19 cellular contexts compared by ENCODE assay signal in genomic region chr12:54840293-54840692, GRCh38. TPM values are rescaled to one million over a fixed set of nuclear protein-coding genes. Genes with fewer than 3 reads are reported as not detected.
"Had no signal": no experiment of that assay in that cellular context is flagged by ENCODE, and none has a peak within 500 bp of the region (broad histone marks: within the 10 kb centered on the region; RNA-seq: fewer than 3 reads in every experiment).

No MANE protein-coding gene starts in this region.

- H3K36me3 Mint-ChIP-seq: activated naive CD4-positive, alpha-beta T cell treated with anti-CD3 and anti-CD28 coated beads, Interleukin-2, amount 50 U/mL, for 72 hours; type B pancreatic cell had no signal

- H3K4me1 ChIP-seq: colonic mucosa, esophagus muscularis mucosa, left lung, parathyroid adenoma, sigmoid colon had no signal

- H3K27ac Mint-ChIP-seq: activated CD4-positive, alpha-beta memory T cell treated with anti-CD3 and anti-CD28 coated beads, Interleukin-2, amount 10 ng/mL, durations not matched to agents 7 days and 5 days; activated naive CD4-positive, alpha-beta T cell treated with anti-CD3 and anti-CD28 coated beads, Interleukin-2, amount 50 U/mL, for 72 hours; naive thymus-derived CD4-positive, alpha-beta T cell; stimulated activated naive CD8-positive, alpha-beta T cell treated with anti-CD3 and anti-CD28 coated beads, Interleukin-15, amount 100 ng/mL, for 72 hours; type B pancreatic cell had no signal

- H3K36me3 ChIP-seq: colonic mucosa, esophagus muscularis mucosa, left lung, sigmoid colon had no signal

- DNase-seq: activated CD4-positive, alpha-beta memory T cell treated with anti-CD3 and anti-CD28 coated beads, Interleukin-2, amount 10 ng/mL, durations not matched to agents 7 days and 5 days; activated CD4-positive, alpha-beta T cell treated with anti-CD3 and anti-CD28 coated beads for 4 hours; activated gamma-delta T cell; activated T-cell treated with anti-CD3 and anti-CD28 coated beads, Interleukin-2, amount 50 U/mL, for 48 hours; caudate nucleus; colonic mucosa; hippocampal formation; left lung; naive thymus-derived CD4-positive, alpha-beta T cell; sigmoid colon; stimulated activated CD4-positive, alpha-beta T cell treated with anti-CD3 and anti-CD28 coated beads, Interleukin-1b, Interleukin-23, amount 100 ng/mL, for 48 hours; stimulated activated naive CD8-positive, alpha-beta T cell treated with anti-CD3 and anti-CD28 coated beads, Interleukin-15, amount 100 ng/mL, for 72 hours had no signal

- H3K27ac ChIP-seq: colonic mucosa, esophagus muscularis mucosa, left lung, parathyroid adenoma, sigmoid colon had no signal

- H3K27me3 ChIP-seq: colonic mucosa, esophagus muscularis mucosa, left lung, sigmoid colon had no signal

- H3K9me3 ChIP-seq: colonic mucosa had no signal

- H3K4me3 Mint-ChIP-seq: activated CD4-positive, alpha-beta memory T cell treated with anti-CD3 and anti-CD28 coated beads, Interleukin-2, amount 10 ng/mL, durations not matched to agents 7 days and 5 days; naive thymus-derived CD4-positive, alpha-beta T cell; stimulated activated naive CD8-positive, alpha-beta T cell treated with anti-CD3 and anti-CD28 coated beads, Interleukin-15, amount 100 ng/mL, for 72 hours; type B pancreatic cell had no signal

- ATAC-seq: activated naive CD4-positive, alpha-beta T cell treated with anti-CD3 and anti-CD28 coated beads, Interleukin-2, amount 50 U/mL, for 72 hours; left lung; naive thymus-derived CD4-positive, alpha-beta T cell; stimulated activated naive CD8-positive, alpha-beta T cell treated with anti-CD3 and anti-CD28 coated beads, Interleukin-15, amount 100 ng/mL, for 72 hours had no signal

- H3K27me3 Mint-ChIP-seq: stimulated activated naive CD8-positive, alpha-beta T cell treated with anti-CD3 and anti-CD28 coated beads, Interleukin-15, amount 100 ng/mL, for 72 hours had no signal

- H3K4me3 ChIP-seq: colonic mucosa, esophagus muscularis mucosa, left lung, sigmoid colon had no signal

- H3K9me3 Mint-ChIP-seq: activated CD4-positive, alpha-beta memory T cell treated with anti-CD3 and anti-CD28 coated beads, Interleukin-2, amount 10 ng/mL, durations not matched to agents 7 days and 5 days had no signal

- H3K4me1 Mint-ChIP-seq: activated CD4-positive, alpha-beta memory T cell treated with anti-CD3 and anti-CD28 coated beads, Interleukin-2, amount 10 ng/mL, durations not matched to agents 7 days and 5 days; stimulated activated naive CD8-positive, alpha-beta T cell treated with anti-CD3 and anti-CD28 coated beads, Interleukin-15, amount 100 ng/mL, for 72 hours had no signal

RNA-seq across cellular contexts. Expression of gene MUCL1, which starts 14.0 kb away (rescaled TPM):
- total RNA-seq: activated CD4-positive, alpha-beta memory T cell treated with anti-CD3 and anti-CD28 coated beads, Interleukin-2, amount 10 ng/mL, durations not matched to agents 7 days and 5 days; colonic mucosa; esophagus muscularis mucosa; glomerular endothelial cell; mononuclear cell; naive thymus-derived CD4-positive, alpha-beta T cell; sigmoid colon; temporal lobe had no signal
- polyA plus RNA-seq: naive thymus-derived CD4-positive, alpha-beta T cell had no signal
